In the genomic region with DNA sequence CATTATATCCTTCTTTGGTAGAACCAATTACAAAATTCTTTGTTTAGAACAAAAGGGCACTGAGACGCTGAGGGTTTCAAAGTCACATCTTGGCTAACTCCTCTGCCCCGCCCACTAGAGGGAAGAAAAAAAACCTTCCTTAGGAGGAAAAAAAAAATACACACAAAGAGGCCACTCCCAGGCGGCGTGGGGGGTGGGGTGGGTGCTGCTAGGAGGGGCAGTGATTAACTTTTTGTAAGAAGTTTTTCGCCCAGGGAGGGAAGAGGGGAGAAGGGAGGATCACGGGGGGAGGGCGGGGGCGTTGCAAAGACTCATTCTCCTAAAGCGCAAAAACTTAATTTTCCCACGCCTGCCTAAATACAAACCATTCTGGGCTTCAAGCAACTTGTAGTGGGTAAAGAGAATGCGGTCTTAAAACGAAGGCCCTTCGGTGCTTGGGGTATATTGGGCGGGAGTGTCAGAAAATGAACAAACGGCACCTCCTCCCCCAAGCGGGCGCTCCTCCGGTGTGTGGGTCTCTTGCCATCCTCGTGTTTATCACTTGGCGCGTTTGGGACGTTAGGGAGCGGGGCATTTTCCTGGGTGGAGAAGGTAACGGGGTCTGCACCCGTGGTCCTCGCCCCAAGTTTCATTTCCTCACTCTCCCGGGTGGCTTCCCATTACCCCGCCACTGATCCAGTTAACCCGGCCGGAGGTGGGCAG, we compare ENCODE assay signal across 7 cellular contexts. TPM values are rescaled to one million over a fixed set of nuclear protein-coding genes. Genes with fewer than 3 reads are reported as not detected.
DNase-seq lines count a peak whose midpoint lies in the region; ATAC-seq and TF ChIP-seq lines count a peak whose summit lies in the region.

No MANE protein-coding gene starts in this region.

- dilution Hi-C loops in IMR-90 (cut with HindIII; ENCODE audit: low sequenced_read_pairs, unreplicated experiment) = no loop called here

- no peak overlapping the region for H3K56ac ChIP-seq in IMR-90 (ENCODE audit: extremely low read depth, insufficient read depth, low read length)

- H3K4me3 ChIP-seq in IMR-90 (ENCODE audit: insufficient read depth, low read depth, low read length) (no peak overlapping the region), ectodermal cell (ENCODE audit: insufficient read depth, low read depth, low read length) (peak overlapping the region; percentile 74), thyroid gland (replicated peaks in 1 of 3) (peak overlapping the region in 1 of 3 donors; percentile 31)

- H3K4ac ChIP-seq in IMR-90 (ENCODE audit: low read depth, low read length) = no peak overlapping the region

- no TSS peak for BruUV-seq in IMR-90 (replicated peaks; lab: Mats Ljungman, UMichigan)

- POLR2A ChIA-PET in IMR-90 (lab: Charles Lee; ENCODE audit: unreplicated experiment) = no interaction called here
- POLR2A ChIA-PET in naive thymus-derived CD8-positive, alpha-beta T cell (lab: Charles Lee) = interaction anchor here (0.6 to 11.4 kb wide), 17 partner anchors 8 to 274 kb away, joined by 3 to 703 read pairs (median 5); a partner anchor contains a TSS

- H3K27ac Mint-ChIP-seq in naive thymus-derived CD8-positive, alpha-beta T cell = peak overlapping the region; percentile 78 to 100 (median 96)

- H3K4me2 ChIP-seq in IMR-90 (ENCODE audit: low read depth, low read length) = no peak overlapping the region; the same call in 1 of the 2 replicates

- intact Hi-C loops in IMR-90 (cut with micrococcal nuclease) = no loop called here
- intact Hi-C loops in thyroid gland (cut with DNase I) = no loop called here

- H2BK5ac ChIP-seq in IMR-90 (ENCODE audit: low read depth, low read length, poor library complexity, severe bottlenecking) = no peak overlapping the region

- H3K36me3 ChIP-seq in IMR-90 (ENCODE audit: control insufficient read depth, insufficient read depth, low read length) = no peaks in the 10 kb centered on the region
- H3K36me3 ChIP-seq in ectodermal cell (ENCODE audit: control insufficient read depth, insufficient read depth, low read length) = peaks cover 14% of the 10 kb centered on the region
- H3K36me3 ChIP-seq in thyroid gland = no peaks in the 10 kb centered on the region

- H2AFZ ChIP-seq in IMR-90 (replicated peaks; ENCODE audit: low read length, poor library complexity) = peak overlapping the region; percentile 18

- H3K27me3 ChIP-seq in IMR-90 (ENCODE audit: control insufficient read depth, insufficient read depth, low read length) (peaks cover 52% of the 10 kb centered on the region), ectodermal cell (ENCODE audit: control insufficient read depth, insufficient read depth, low read length, poor library complexity, severe bottlenecking) (peaks cover 32% of the 10 kb centered on the region), thyroid gland (no peaks in the 10 kb centered on the region)

- ATAC-seq in GM19455 (IDR thresholded peaks at IDR 0.05; ENCODE audit: unreplicated experiment) = peak; percentile 15
- no peak for ATAC-seq in IMR-90 (ENCODE audit: low read depth)
- peak; percentile 21 to 35 for ATAC-seq in naive thymus-derived CD8-positive, alpha-beta T cell

- H3K79me1 ChIP-seq in IMR-90 (ENCODE audit: low read depth in 1 of 2, low read length in 2 of 2) = no peaks in the 10 kb centered on the region

- no peak overlapping the region for H4K5ac ChIP-seq in IMR-90 (ENCODE audit: low read depth, low read length)

- TF ChIP-seq RAD21 in IMR-90 (IDR thresholded peaks at IDR 0.05; ENCODE audit: low read length) = no peak

- H2AK9ac ChIP-seq in IMR-90 (replicated peaks; ENCODE audit: low read depth, low read length, poor library complexity) = no peak overlapping the region

- 0% methylated on average over 1 of the region's 30 CpGs; no CpG with 5 or more reads in 1 of the 2 experiments for WGBS in IMR-90 (ENCODE audit: extremely low coverage in 2 of 2, insufficient read length in 1 of 2), 2 experiments
- WGBS in ectodermal cell, 2 experiments = 1% methylated on average over 23 to 30 of the region's 30 CpGs
- 2 to 3% methylated on average over 23 to 30 of the region's 30 CpGs for WGBS in thyroid gland, 2 donors

- H3K4me1 ChIP-seq in IMR-90 (ENCODE audit: control insufficient read depth, insufficient read depth, low read length) (peaks cover 1% of the 10 kb centered on the region; the same call in 1 of the 2 replicates), ectodermal cell (ENCODE audit: control insufficient read depth, insufficient read depth, low read length) (peaks cover 21% of the 10 kb centered on the region), thyroid gland (peaks cover 17 to 24% of the 10 kb centered on the region in 2 donors)

- H3K9me3 Mint-ChIP-seq in naive thymus-derived CD8-positive, alpha-beta T cell = peaks cover 0 to 10% (median 0%) of the 10 kb centered on the region in 9 donors

- in situ Hi-C loops in IMR-90 (cut with MboI; ENCODE audit: low sequenced_read_pairs) = no loop called here

- no peak overlapping the region for H2AK5ac ChIP-seq in IMR-90 (ENCODE audit: low read depth, low read length)

- peaks cover 0 to 7% (median 0%) of the 10 kb centered on the region in 5 donors for H3K27me3 Mint-ChIP-seq in naive thymus-derived CD8-positive, alpha-beta T cell

- H2BK15ac ChIP-seq in IMR-90 (ENCODE audit: low read depth, low read length) = no peak overlapping the region

- no peaks in the 10 kb centered on the region for H3K9me1 ChIP-seq in IMR-90 (ENCODE audit: insufficient read depth, low read length)

- TF ChIP-seq CTCF in IMR-90 (conservative IDR thresholded peaks at IDR 0.05; ENCODE audit: low read depth, low read length) (no peak), thyroid gland (IDR thresholded peaks at IDR 0.05) (no peak)

- H3K23ac ChIP-seq in IMR-90 (ENCODE audit: low read depth, low read length) = no peak overlapping the region

- H3K36me3 Mint-ChIP-seq in naive thymus-derived CD8-positive, alpha-beta T cell = peaks cover 20 to 51% (median 46%) of the 10 kb centered on the region in 3 donors

- H3K18ac ChIP-seq in IMR-90 (ENCODE audit: low read depth, low read length) = no peak overlapping the region

- TF ChIP-seq POLR2A in IMR-90 (IDR thresholded peaks at IDR 0.05; ENCODE audit: low read depth, low read length) (no peak), thyroid gland (IDR thresholded peaks at IDR 0.05) (no peak)

- no peak overlapping the region for H3K27ac ChIP-seq in IMR-90 (ENCODE audit: insufficient read depth, low read length)
- no peak overlapping the region for H3K27ac ChIP-seq in ectodermal cell (ENCODE audit: insufficient read depth, low read depth, low read length, poor library complexity, severe bottlenecking)
- H3K27ac ChIP-seq in thyroid gland = peak overlapping the region in 1 of 3 donors; percentile 9

- no peak overlapping the region for H2BK20ac ChIP-seq in IMR-90 (ENCODE audit: low read depth, low read length)

- H4K8ac ChIP-seq in IMR-90 (ENCODE audit: low read depth in 2 of 2, low read length in 2 of 2) = no peak overlapping the region

- peaks cover 43 to 76% (median 64%) of the 10 kb centered on the region in 4 donors for H3K4me1 Mint-ChIP-seq in naive thymus-derived CD8-positive, alpha-beta T cell

- no peak overlapping the region for H3K14ac ChIP-seq in IMR-90 (replicated peaks; ENCODE audit: low read depth, low read length)

- no peak overlapping the region for H3K9ac ChIP-seq in IMR-90 (ENCODE audit: low read depth, low read length)

- no peaks in the 10 kb centered on the region for H4K20me1 ChIP-seq in IMR-90 (ENCODE audit: insufficient read depth, low read length)

- H3K4me3 Mint-ChIP-seq in naive thymus-derived CD8-positive, alpha-beta T cell = peak overlapping the region; percentile 93 to 100 (median 99)

- H2BK120ac ChIP-seq in IMR-90 (ENCODE audit: low read depth, low read length) = no peak overlapping the region

- H3K9me3 ChIP-seq in IMR-90 (ENCODE audit: control insufficient read depth, insufficient read depth, low read length) (no peaks in the 10 kb centered on the region), ectodermal cell (ENCODE audit: control insufficient read depth, low read length) (no peaks in the 10 kb centered on the region), thyroid gland (no peaks in the 10 kb centered on the region)

- no peak for DNase-seq in IMR-90
- DNase-seq in activated CD4-positive, alpha-beta T cell treated with anti-CD3 and anti-CD28 coated beads for 1 hour = peak; percentile 64
- DNase-seq in naive thymus-derived CD8-positive, alpha-beta T cell = peak; percentile 81 to 97 (median 90)
- peak; percentile 25 to 41 for DNase-seq in thyroid gland
- no peak for DNase-seq in NCI-H2029 treated with DMSO at 0.1 percent for 48 hours (lab: John Stamatoyannopoulos, UW)

- H4K91ac ChIP-seq in IMR-90 (ENCODE audit: insufficient read depth, low read depth, low read length) = no peak overlapping the region

- CTCF ChIA-PET in IMR-90 (lab: Yijun Ruan, JAX) = no interaction called here

TF ChIP-seq in IMR-90, 13 proteins besides CTCF, POLR2A, EP300 and RAD21 (continues in another document):
- no peak for TF ChIP-seq SMC3 (IDR thresholded peaks at IDR 0.05; ENCODE audit: low read depth, low read length)
- no peak for TF ChIP-seq CHD1 (IDR thresholded peaks at IDR 0.05; ENCODE audit: low read depth, low read length)
- TF ChIP-seq RCOR1 (IDR thresholded peaks at IDR 0.05; ENCODE audit: insufficient replicate concordance, low read length) = no peak
- TF ChIP-seq FOS (IDR thresholded peaks at IDR 0.05; ENCODE audit: low read depth, low read length) = no peak
- TF ChIP-seq MXI1 (IDR thresholded peaks at IDR 0.05; ENCODE audit: borderline replicate concordance, low read depth, low read length) = no peak
- no peak for TF ChIP-seq RFX5 (IDR thresholded peaks at IDR 0.05; ENCODE audit: low read depth, low read length)
- TF ChIP-seq NFE2L2 (IDR thresholded peaks at IDR 0.05; ENCODE audit: low read depth, low read length) = no peak
- TF ChIP-seq MAFK (IDR thresholded peaks at IDR 0.05; ENCODE audit: low read depth, low read length) = no peak
- no peak for TF ChIP-seq BHLHE40 (IDR thresholded peaks at IDR 0.05; ENCODE audit: low read depth, low read length)

RNA-seq across cellular contexts. Expression of a gene that starts 1.7 kb away (rescaled TPM):
- total RNA-seq in IMR-90 (2012; rRNA removed) = not detected in 2 replicates
- not detected in 2 replicates for polyA plus RNA-seq in IMR-90 (2012; rRNA removed)
- not detected in 2 replicates for polyA plus RNA-seq in IMR-90 (2012; cell fraction: cytosol; rRNA removed)
- polyA plus RNA-seq in IMR-90 (2012; cell fraction: nucleus; rRNA removed; ENCODE audit: low replicate concordance) = not detected in 2 replicates
- 37.7 TPM for polyA plus RNA-seq in ectodermal cell (2013, experiment 1 of 4)
- polyA plus RNA-seq in ectodermal cell (2013, experiment 2 of 4) = 41.4 TPM
- polyA plus RNA-seq in ectodermal cell (2013, experiment 3 of 4) = 37.7 TPM
- polyA plus RNA-seq in ectodermal cell (2013, experiment 4 of 4) = 53.4 TPM
- total RNA-seq in naive thymus-derived CD8-positive, alpha-beta T cell = 100 to 1,000 TPM; 366 TPM
- 1,000 to 10,000 TPM in 1 of 3 donors, 100 to 1,000 TPM in 2; 439 to 1,161 (median 485) TPM for polyA plus RNA-seq in naive thymus-derived CD8-positive, alpha-beta T cell
- 10 to 100 TPM in 3 of 4 donors, 1 to 10 TPM in 1; 7.1 to 17.5 (median 13.5) TPM for total RNA-seq in thyroid gland

Comparison
In these comparisons a context has a peak if more than half of its experiments do, and no peak if none do; other contexts are left out.
1. DNase-seq: peak in activated CD4-positive, alpha-beta T cell treated with anti-CD3 and anti-CD28 coated beads for 1 hour (single experiment), naive thymus-derived CD8-positive, alpha-beta T cell (10 of 10) and thyroid gland (2 of 2); none in IMR-90 (single experiment) and NCI-H2029 treated with DMSO at 0.1 percent for 48 hours (single experiment).
2. RNA of a gene that starts 1.7 kb away (total RNA-seq): 366 TPM in naive thymus-derived CD8-positive, alpha-beta T cell; 7.1 to 17.5 TPM in thyroid gland and not detected in IMR-90; every median in the first group is over 10 times any median in the second.